2 cellular contexts compared by ENCODE assay signal in the genomic region with DNA sequence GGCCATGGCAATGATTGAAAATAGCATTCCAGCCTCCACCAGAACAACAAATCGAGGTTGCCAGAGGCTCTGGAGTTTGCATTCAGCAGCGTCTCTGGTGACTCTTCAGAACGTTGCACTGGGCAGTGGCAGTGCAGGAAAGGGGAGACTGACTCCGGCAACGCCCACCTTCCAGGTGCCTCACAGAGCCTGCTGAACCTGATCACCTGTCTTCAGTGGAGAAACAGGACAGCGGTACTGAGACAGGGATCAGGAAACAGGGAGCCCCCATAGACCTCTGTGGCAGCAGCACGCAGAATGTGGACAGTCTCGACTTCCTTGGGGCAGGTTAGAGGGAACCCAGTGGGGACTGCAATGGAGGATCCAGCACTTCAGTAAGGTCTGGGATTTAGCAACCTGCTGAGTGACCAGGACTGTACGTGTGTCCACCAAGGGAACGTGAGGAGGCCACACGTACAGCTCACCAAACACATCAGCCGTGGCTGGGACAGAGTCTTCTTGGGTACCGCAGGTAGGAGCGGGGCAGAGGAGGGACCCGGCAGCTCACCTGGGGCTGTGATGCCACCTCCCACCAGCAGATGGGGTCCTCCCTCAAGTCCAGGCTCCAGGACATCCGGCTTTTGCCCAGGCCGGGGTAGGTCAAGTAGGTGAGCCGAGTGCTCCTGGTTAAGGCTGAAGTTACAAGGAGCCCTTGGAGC.
TF ChIP-seq lines count a peak whose summit lies in the region.

No MANE protein-coding gene starts in this region.

TF ChIP-seq in GM23338, 12 proteins besides CTCF, POLR2A, EP300 and RAD21 (continued from another document):
- TF ChIP-seq, protein P1, sequence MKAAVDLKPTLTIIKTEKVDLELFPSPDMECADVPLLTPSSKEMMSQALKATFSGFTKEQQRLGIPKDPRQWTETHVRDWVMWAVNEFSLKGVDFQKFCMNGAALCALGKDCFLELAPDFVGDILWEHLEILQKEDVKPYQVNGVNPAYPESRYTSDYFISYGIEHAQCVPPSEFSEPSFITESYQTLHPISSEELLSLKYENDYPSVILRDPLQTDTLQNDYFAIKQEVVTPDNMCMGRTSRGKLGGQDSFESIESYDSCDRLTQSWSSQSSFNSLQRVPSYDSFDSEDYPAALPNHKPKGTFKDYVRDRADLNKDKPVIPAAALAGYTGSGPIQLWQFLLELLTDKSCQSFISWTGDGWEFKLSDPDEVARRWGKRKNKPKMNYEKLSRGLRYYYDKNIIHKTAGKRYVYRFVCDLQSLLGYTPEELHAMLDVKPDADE (IDR thresholded peaks at IDR 0.05) = no peak
- TF ChIP-seq NANOG (IDR thresholded peaks at IDR 0.05; ENCODE audit: borderline replicate concordance) (no peak), ZNF114 (CRISPR knock-in tag; IDR thresholded peaks at IDR 0.05) (no peak), ZNF331 (CRISPR knock-in tag; IDR thresholded peaks at IDR 0.05; ENCODE audit: low read depth) (no peak), STAT1 (IDR thresholded peaks at IDR 0.05; ENCODE audit: unreplicated experiment) (no peak)
- TF ChIP-seq, protein P2, sequence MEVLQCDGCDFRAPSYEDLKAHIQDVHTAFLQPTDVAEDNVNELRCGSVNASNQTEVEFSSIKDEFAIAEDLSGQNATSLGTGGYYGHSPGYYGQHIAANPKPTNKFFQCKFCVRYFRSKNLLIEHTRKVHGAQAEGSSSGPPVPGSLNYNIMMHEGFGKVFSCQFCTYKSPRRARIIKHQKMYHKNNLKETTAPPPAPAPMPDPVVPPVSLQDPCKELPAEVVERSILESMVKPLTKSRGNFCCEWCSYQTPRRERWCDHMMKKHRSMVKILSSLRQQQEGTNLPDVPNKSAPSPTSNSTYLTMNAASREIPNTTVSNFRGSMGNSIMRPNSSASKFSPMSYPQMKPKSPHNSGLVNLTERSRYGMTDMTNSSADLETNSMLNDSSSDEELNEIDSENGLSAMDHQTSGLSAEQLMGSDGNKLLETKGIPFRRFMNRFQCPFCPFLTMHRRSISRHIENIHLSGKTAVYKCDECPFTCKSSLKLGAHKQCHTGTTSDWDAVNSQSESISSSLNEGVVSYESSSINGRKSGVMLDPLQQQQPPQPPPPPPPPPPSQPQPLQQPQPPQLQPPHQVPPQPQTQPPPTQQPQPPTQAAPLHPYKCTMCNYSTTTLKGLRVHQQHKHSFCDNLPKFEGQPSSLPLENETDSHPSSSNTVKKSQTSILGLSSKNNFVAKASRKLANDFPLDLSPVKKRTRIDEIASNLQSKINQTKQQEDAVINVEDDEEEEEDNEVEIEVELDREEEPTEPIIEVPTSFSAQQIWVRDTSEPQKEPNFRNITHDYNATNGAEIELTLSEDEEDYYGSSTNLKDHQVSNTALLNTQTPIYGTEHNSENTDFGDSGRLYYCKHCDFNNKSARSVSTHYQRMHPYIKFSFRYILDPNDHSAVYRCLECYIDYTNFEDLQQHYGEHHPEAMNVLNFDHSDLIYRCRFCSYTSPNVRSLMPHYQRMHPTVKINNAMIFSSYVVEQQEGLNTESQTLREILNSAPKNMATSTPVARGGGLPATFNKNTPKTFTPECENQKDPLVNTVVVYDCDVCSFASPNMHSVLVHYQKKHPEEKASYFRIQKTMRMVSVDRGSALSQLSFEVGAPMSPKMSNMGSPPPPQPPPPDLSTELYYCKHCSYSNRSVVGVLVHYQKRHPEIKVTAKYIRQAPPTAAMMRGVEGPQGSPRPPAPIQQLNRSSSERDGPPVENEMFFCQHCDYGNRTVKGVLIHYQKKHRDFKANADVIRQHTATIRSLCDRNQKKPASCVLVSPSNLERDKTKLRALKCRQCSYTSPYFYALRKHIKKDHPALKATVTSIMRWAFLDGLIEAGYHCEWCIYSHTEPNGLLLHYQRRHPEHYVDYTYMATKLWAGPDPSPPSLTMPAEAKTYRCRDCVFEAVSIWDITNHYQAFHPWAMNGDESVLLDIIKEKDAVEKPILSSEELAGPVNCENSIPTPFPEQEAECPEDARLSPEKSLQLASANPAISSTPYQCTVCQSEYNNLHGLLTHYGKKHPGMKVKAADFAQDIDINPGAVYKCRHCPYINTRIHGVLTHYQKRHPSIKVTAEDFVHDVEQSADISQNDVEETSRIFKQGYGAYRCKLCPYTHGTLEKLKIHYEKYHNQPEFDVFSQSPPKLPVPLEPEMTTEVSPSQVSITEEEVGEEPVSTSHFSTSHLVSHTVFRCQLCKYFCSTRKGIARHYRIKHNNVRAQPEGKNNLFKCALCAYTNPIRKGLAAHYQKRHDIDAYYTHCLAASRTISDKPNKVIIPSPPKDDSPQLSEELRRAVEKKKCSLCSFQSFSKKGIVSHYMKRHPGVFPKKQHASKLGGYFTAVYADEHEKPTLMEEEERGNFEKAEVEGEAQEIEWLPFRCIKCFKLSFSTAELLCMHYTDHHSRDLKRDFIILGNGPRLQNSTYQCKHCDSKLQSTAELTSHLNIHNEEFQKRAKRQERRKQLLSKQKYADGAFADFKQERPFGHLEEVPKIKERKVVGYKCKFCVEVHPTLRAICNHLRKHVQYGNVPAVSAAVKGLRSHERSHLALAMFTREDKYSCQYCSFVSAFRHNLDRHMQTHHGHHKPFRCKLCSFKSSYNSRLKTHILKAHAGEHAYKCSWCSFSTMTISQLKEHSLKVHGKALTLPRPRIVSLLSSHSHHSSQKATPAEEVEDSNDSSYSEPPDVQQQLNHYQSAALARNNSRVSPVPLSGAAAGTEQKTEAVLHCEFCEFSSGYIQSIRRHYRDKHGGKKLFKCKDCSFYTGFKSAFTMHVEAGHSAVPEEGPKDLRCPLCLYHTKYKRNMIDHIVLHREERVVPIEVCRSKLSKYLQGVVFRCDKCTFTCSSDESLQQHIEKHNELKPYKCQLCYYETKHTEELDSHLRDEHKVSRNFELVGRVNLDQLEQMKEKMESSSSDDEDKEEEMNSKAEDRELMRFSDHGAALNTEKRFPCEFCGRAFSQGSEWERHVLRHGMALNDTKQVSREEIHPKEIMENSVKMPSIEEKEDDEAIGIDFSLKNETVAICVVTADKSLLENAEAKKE (CRISPR knock-in tag; IDR thresholded peaks at IDR 0.05) = no peak

TF ChIP-seq in SK-N-SH treated with all-trans-retinoic acid at 6 μM for 48 hours, 23 proteins besides CTCF, POLR2A, EP300 and RAD21 (continued from another document):
- TF ChIP-seq, protein P3, sequence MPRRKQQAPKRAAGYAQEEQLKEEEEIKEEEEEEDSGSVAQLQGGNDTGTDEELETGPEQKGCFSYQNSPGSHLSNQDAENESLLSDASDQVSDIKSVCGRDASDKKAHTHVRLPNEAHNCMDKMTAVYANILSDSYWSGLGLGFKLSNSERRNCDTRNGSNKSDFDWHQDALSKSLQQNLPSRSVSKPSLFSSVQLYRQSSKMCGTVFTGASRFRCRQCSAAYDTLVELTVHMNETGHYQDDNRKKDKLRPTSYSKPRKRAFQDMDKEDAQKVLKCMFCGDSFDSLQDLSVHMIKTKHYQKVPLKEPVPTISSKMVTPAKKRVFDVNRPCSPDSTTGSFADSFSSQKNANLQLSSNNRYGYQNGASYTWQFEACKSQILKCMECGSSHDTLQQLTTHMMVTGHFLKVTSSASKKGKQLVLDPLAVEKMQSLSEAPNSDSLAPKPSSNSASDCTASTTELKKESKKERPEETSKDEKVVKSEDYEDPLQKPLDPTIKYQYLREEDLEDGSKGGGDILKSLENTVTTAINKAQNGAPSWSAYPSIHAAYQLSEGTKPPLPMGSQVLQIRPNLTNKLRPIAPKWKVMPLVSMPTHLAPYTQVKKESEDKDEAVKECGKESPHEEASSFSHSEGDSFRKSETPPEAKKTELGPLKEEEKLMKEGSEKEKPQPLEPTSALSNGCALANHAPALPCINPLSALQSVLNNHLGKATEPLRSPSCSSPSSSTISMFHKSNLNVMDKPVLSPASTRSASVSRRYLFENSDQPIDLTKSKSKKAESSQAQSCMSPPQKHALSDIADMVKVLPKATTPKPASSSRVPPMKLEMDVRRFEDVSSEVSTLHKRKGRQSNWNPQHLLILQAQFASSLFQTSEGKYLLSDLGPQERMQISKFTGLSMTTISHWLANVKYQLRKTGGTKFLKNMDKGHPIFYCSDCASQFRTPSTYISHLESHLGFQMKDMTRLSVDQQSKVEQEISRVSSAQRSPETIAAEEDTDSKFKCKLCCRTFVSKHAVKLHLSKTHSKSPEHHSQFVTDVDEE (CRISPR knock-in tag; IDR thresholded peaks at IDR 0.05) = no peak
- TF ChIP-seq ZFP30 (CRISPR knock-in tag; IDR thresholded peaks at IDR 0.05) (no peak), TCF4 (CRISPR knock-in tag; IDR thresholded peaks at IDR 0.05; ENCODE audit: borderline replicate concordance) (no peak), CSDC2 (CRISPR knock-in tag; IDR thresholded peaks at IDR 0.05) (no peak), TOX (CRISPR knock-in tag; IDR thresholded peaks at IDR 0.05; ENCODE audit: borderline replicate concordance) (no peak), GLIS3 (CRISPR knock-in tag; IDR thresholded peaks at IDR 0.05) (no peak), ZNF8 (CRISPR knock-in tag; IDR thresholded peaks at IDR 0.05) (no peak), RARB (CRISPR knock-in tag; IDR thresholded peaks at IDR 0.05) (no peak), ISL1 (CRISPR knock-in tag; IDR thresholded peaks at IDR 0.05) (no peak)
TF ChIP-seq in SK-N-SH treated with all-trans-retinoic acid at 6 μM for 48 hours: peak in this region for 0.
